In genomic region chr1:199751962-199752687, GRCh38 we compare ENCODE assay signal across 21 cellular contexts.
A peak's percentile ranks its signal among the peaks of the same experiment; 100 is the strongest.
DNase-seq lines count a peak whose midpoint lies in the region; ATAC-seq, FAIRE-seq and TF ChIP-seq lines count a peak whose summit lies in the region.
"Had no signal": no experiment of that assay in that cellular context is flagged by ENCODE, and none has a peak within 500 bp of the region (broad histone marks: within the 10 kb centered on the region; RNA-seq: fewer than 3 reads in every experiment).

No MANE protein-coding gene starts in this region.

- no peak overlapping the region for H3K9ac ChIP-seq in liver (ENCODE audit: low read depth in 1 of 2, low read length in 2 of 2)
- H3K9ac ChIP-seq in HepG2 (ENCODE audit: insufficient read depth, low read depth, low read length) = no peak overlapping the region
- H3K9ac ChIP-seq: BLaER1, GM23248 had no signal

- TF ChIP-seq POLR2A in HepG2 (IDR thresholded peaks at IDR 0.05; ENCODE audit: insufficient read depth in 1 of 2, low read depth in 2 of 2, low read length in 2 of 2) = no peak

- in situ Hi-C loops in HepG2 (cut with HindIII; ENCODE audit: extremely low pct_ligation_motif_present, low pct_unique_long_range_greater_than_20kb) = no loop called here

- no peak overlapping the region for H3K4me3 Mint-ChIP-seq in nephron progenitor cell
- H3K4me3 Mint-ChIP-seq: CD14-positive monocyte; CD4-positive, alpha-beta memory T cell; HFFc6 had no signal

- H3K9me3 Mint-ChIP-seq in nephron progenitor cell = peaks cover 18% of the 10 kb centered on the region
- H3K9me3 Mint-ChIP-seq: CD4-positive, alpha-beta memory T cell had no signal

- peak overlapping the region; percentile 58 for H3K27ac Mint-ChIP-seq in nephron progenitor cell
- H3K27ac Mint-ChIP-seq: CD4-positive, alpha-beta memory T cell; HFFc6 had no signal

- H4K20me1 ChIP-seq in HepG2 (ENCODE audit: insufficient read depth, low read length) = no peaks in the 10 kb centered on the region
- H4K20me1 ChIP-seq: BLaER1 had no signal

- H3K27ac ChIP-seq in liver (ENCODE audit: low read depth in 1 of 2, low read length in 2 of 2) (peak overlapping the region; percentile 65 to 83), HepG2 (ENCODE audit: extremely low read length, insufficient read depth, low read length) (no peak overlapping the region)
- H3K27ac ChIP-seq: BLaER1, GM23248 had no signal

- H3K27me3 ChIP-seq in liver (ENCODE audit: control insufficient read depth in 4 of 4, insufficient read depth in 4 of 4, low read length in 3 of 4) (no peaks in the 10 kb centered on the region), HepG2 (ENCODE audit: control insufficient read depth in 1 of 2, insufficient read depth in 2 of 2, low read length in 2 of 2) (no peaks in the 10 kb centered on the region)
- H3K27me3 ChIP-seq: BLaER1 had no signal

- H3K9me3 ChIP-seq in liver (ENCODE audit: control insufficient read depth in 4 of 4, low read length in 3 of 4) (no peaks in the 10 kb centered on the region), HepG2 (ENCODE audit: low read length) (no peaks in the 10 kb centered on the region)
- H3K9me3 ChIP-seq: BLaER1 had no signal

- H3K79me2 ChIP-seq in HepG2 (ENCODE audit: insufficient read depth, low read length) = no peaks in the 10 kb centered on the region

- no peak overlapping the region for H3K4me2 ChIP-seq in HepG2 (ENCODE audit: low read depth, low read length)
- H3K4me2 ChIP-seq: BLaER1 had no signal

- H2AFZ ChIP-seq in HepG2 (ENCODE audit: low read length) = no peak overlapping the region
- H2AFZ ChIP-seq: GM23248 had no signal

- no peak for FAIRE-seq in HepG2 (lab: Jason Lieb, UNC)
- FAIRE-seq: GM12878, GM19239, H54 had no signal

- peaks cover 44% of the 10 kb centered on the region for H3K4me1 Mint-ChIP-seq in nephron progenitor cell
- H3K4me1 Mint-ChIP-seq: CD4-positive, alpha-beta memory T cell had no signal

- CTCF ChIA-PET in HepG2 (lab: Yijun Ruan, JAX; ENCODE audit: low intra/inter-chr PET ratio, low total read pairs) = no interaction called here

- H3K36me3 ChIP-seq in liver (ENCODE audit: control insufficient read depth in 4 of 4, insufficient read depth in 3 of 4, low read depth in 1 of 4, low read length in 3 of 4) (no peaks in the 10 kb centered on the region), HepG2 (replicated peaks in 1 of 2; ENCODE audit: control insufficient read depth in 1 of 2, insufficient read depth in 2 of 2, low read length in 2 of 2) (no peaks in the 10 kb centered on the region)
- H3K36me3 ChIP-seq: BLaER1 had no signal

- POLR2A ChIA-PET in HepG2 (lab: Yijun Ruan, JAX) = no interaction called here

- TF ChIP-seq EP300 in HepG2 (IDR thresholded peaks at IDR 0.05; ENCODE audit: low read depth in 2 of 2, low read length in 2 of 2) (no peak), HepG2 (CRISPR knock-in tag; IDR thresholded peaks at IDR 0.05; ENCODE audit: borderline replicate concordance) (no peak)

- WGBS in liver = 54% methylated on average over 4 of the region's 4 CpGs
- WGBS in HepG2 (ENCODE audit: low lambda C conversion rate) = 22% methylated on average over 4 of the region's 4 CpGs

- no TSS peak for BruUV-seq in HepG2 (replicated peaks; lab: Mats Ljungman, UMichigan)

- H3K27me3 Mint-ChIP-seq in nephron progenitor cell (ENCODE audit: low read depth, poor library complexity) = peaks cover 9% of the 10 kb centered on the region

- H3K4me3 ChIP-seq in liver (ENCODE audit: low read depth in 1 of 3, low read length in 3 of 3) (no peak overlapping the region), HepG2 (replicated peaks in 1 of 3; ENCODE audit: insufficient read depth in 1 of 3, low read depth in 2 of 3, low read length in 3 of 3) (no peak overlapping the region), foreskin fibroblast (ENCODE audit: low read depth in 1 of 2, low read length in 2 of 2) (no peak overlapping the region)
- H3K4me3 ChIP-seq: BLaER1, GM12878, GM23248 had no signal

- TF ChIP-seq RAD21 in liver (IDR thresholded peaks at IDR 0.05) = no peak
- no peak for TF ChIP-seq RAD21 in HepG2 (CRISPR knock-in tag; IDR thresholded peaks at IDR 0.05)

- DNase-seq in HepG2 (ENCODE audit: low spot score) (no peak), foreskin fibroblast (peak; percentile 5 to 8), nephron progenitor cell (no peak), NCI-H2081 (lab: John Stamatoyannopoulos, UW) (no peak), cerebellar nuclear complex (lab: John Stamatoyannopoulos, UW) (no peak)
- DNase-seq: 8988T; Calu3; CD4-positive, alpha-beta memory T cell; DMS79 treated with DMSO at 0.1 percent for 48 hours; GF-D8; GM23248; HCEC 1CT; HFFc6 had no signal

- intact Hi-C loops in HepG2 (cut with micrococcal nuclease; ENCODE audit: unreplicated experiment) = no loop called here

- H3K36me3 Mint-ChIP-seq in nephron progenitor cell (ENCODE audit: low read depth) = peaks cover 5% of the 10 kb centered on the region
- H3K36me3 Mint-ChIP-seq: CD14-positive monocyte; CD4-positive, alpha-beta memory T cell had no signal

- peaks cover 5 to 31% (median 8%) of the 10 kb centered on the region in 4 donors for H3K4me1 ChIP-seq in liver (ENCODE audit: control insufficient read depth in 4 of 4, insufficient read depth in 4 of 4, low read length in 3 of 4)
- no peaks in the 10 kb centered on the region for H3K4me1 ChIP-seq in HepG2 (ENCODE audit: insufficient read depth, low read length)
- H3K4me1 ChIP-seq: BLaER1 had no signal

- TF ChIP-seq CTCF in liver (IDR thresholded peaks at IDR 0.05; ENCODE audit: low read depth, low read length, missing input control) (no peak), HepG2 (CRISPR knock-in tag; IDR thresholded peaks at IDR 0.05) (no peak), foreskin fibroblast (IDR thresholded peaks at IDR 0.05; ENCODE audit: low read depth, low read length) (no peak), nephron progenitor cell (IDR thresholded peaks at IDR 0.05) (no peak)

- ATAC-seq in HepG2 = no peak
- ATAC-seq in HG02588 (IDR thresholded peaks at IDR 0.05; ENCODE audit: unreplicated experiment) = no peak
- ATAC-seq in GM19452 (IDR thresholded peaks at IDR 0.05; ENCODE audit: unreplicated experiment) = no peak
- ATAC-seq: GM12878 had no signal

TF ChIP-seq in liver, 16 proteins besides CTCF, POLR2A, EP300 and RAD21:
- TF ChIP-seq FOXA1 (IDR thresholded peaks at IDR 0.05) = no peak
- TF ChIP-seq JUND (IDR thresholded peaks at IDR 0.05) = peak in 1 of 2 donors; percentile 39
- TF ChIP-seq RXRA (IDR thresholded peaks at IDR 0.05) = peak; percentile 63 to 76
- peak; percentile 46 to 70 for TF ChIP-seq HNF4A (conservative IDR thresholded peaks at IDR 0.05)
- TF ChIP-seq ZBTB33 (IDR thresholded peaks at IDR 0.05) = peak; percentile 19

TF ChIP-seq in HepG2, 621 proteins besides CTCF, POLR2A, EP300 and RAD21:
- no peak for TF ChIP-seq TSC22D2 (CRISPR knock-in tag; IDR thresholded peaks at IDR 0.05; ENCODE audit: borderline replicate concordance)
- no peak for TF ChIP-seq ZNF747 (CRISPR knock-in tag; IDR thresholded peaks at IDR 0.05; ENCODE audit: borderline replicate concordance)
- TF ChIP-seq ZNF776 (CRISPR knock-in tag; IDR thresholded peaks at IDR 0.05) = no peak
- no peak for TF ChIP-seq ZNF414 (CRISPR knock-in tag; IDR thresholded peaks at IDR 0.05)
- no peak for TF ChIP-seq SALL1 (CRISPR knock-in tag; IDR thresholded peaks at IDR 0.05)
- TF ChIP-seq ARID2 (CRISPR knock-in tag; IDR thresholded peaks at IDR 0.05; ENCODE audit: borderline replicate concordance) = no peak
- no peak for TF ChIP-seq TGIF2 (CRISPR knock-in tag; IDR thresholded peaks at IDR 0.05)

Comparison
In these comparisons a context has a peak if more than half of its experiments do, and no peak if none do; other contexts are left out.
1. DNase-seq: peak in foreskin fibroblast (2 of 2); none in HepG2 (single experiment), nephron progenitor cell (single experiment), NCI-H2081 (0 of 2) and cerebellar nuclear complex (0 of 2).